In the genomic region with DNA sequence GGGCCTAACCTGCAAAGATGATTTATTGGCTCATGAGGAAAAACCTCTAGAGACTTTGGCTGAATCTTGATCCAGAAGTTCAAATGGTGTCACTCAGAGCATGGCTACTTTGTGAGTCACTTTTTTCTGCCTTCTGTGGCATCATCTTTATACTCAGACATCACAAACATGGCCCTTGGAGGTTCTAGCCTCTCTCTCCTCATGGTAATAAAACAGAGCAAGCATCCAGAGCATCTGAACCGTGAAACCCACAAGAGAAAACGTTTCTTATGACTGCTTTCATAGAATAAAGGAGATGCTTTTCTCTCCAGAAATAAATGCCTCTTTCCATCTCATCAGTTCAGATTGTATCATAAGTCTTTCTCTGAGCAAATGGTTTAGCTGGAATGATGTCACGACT, we compare ENCODE assay signal across 31 cellular contexts.
"Had no signal": no experiment of that assay in that cellular context is flagged by ENCODE, and none has a peak within 500 bp of the region (broad histone marks: within the 10 kb centered on the region; RNA-seq: fewer than 3 reads in every experiment).

No MANE protein-coding gene starts in this region.

- H3K4me3 Mint-ChIP-seq: activated CD4-positive, alpha-beta memory T cell treated with anti-CD3 and anti-CD28 coated beads for 36 hours; activated CD4-positive, alpha-beta T cell treated with anti-CD3 and anti-CD28 coated beads, Interleukin-2, amount 10 ng/mL, durations not matched to agents 24 days and 14 days; activated naive CD4-positive, alpha-beta T cell treated with anti-CD3 and anti-CD28 coated beads for 36 hours; activated naive CD8-positive, alpha-beta T cell treated with anti-CD3 and anti-CD28 coated beads for 36 hours; activated T-helper 1 cell treated with anti-CD3 and anti-CD28 coated beads, Interleukin-12 subunit alpha, Interleukin-12 subunit beta, Interleukin-2, Interleukin-4 antibody, amounts not matched to agents 30 ng/mL and 10 ng/mL and 1 ng/mL, durations not matched to agents 14 hours and 24 hours and 36 hours; immature natural killer cell; naive B cell; nephron progenitor cell; stimulated activated naive B cell treated with anti-CD40 and anti-IgM and Interleukin-4, amounts not matched to agents 10 μg/mL and 1 μg/mL and 100 μg/mL, for 72 hours had no signal

- H3K9me3 Mint-ChIP-seq: activated naive CD8-positive, alpha-beta T cell treated with anti-CD3 and anti-CD28 coated beads for 36 hours; activated T-helper 1 cell treated with anti-CD3 and anti-CD28 coated beads, Interleukin-12 subunit alpha, Interleukin-12 subunit beta, Interleukin-2, Interleukin-4 antibody, amounts not matched to agents 30 ng/mL and 10 ng/mL and 1 ng/mL, durations not matched to agents 14 hours and 24 hours and 36 hours; nephron progenitor cell; stimulated activated naive B cell treated with anti-CD40 and anti-IgM and Interleukin-4, amounts not matched to agents 10 μg/mL and 1 μg/mL and 100 μg/mL, for 72 hours had no signal

- H3K27ac ChIP-seq: ascending aorta, brain microvascular endothelial cell, coronary artery, dorsolateral prefrontal cortex, heart left ventricle, neutrophil, tibial nerve, WERI-Rb-1 had no signal

- H3K27me3 Mint-ChIP-seq: activated CD4-positive, alpha-beta memory T cell treated with anti-CD3 and anti-CD28 coated beads for 36 hours; activated CD4-positive, alpha-beta T cell treated with anti-CD3 and anti-CD28 coated beads, Interleukin-2, amount 10 ng/mL, durations not matched to agents 24 days and 14 days; activated naive CD8-positive, alpha-beta T cell treated with anti-CD3 and anti-CD28 coated beads for 36 hours; stimulated activated naive B cell treated with anti-CD40 and anti-IgM and Interleukin-4, amounts not matched to agents 10 μg/mL and 1 μg/mL and 100 μg/mL, for 72 hours had no signal

- H3K9me3 ChIP-seq: ascending aorta, heart left ventricle, mucosa of descending colon, neutrophil, tibial nerve had no signal

- H3K27ac Mint-ChIP-seq: activated CD4-positive, alpha-beta memory T cell treated with anti-CD3 and anti-CD28 coated beads for 36 hours; activated CD4-positive, alpha-beta T cell treated with anti-CD3 and anti-CD28 coated beads, Interleukin-2, amount 10 ng/mL, durations not matched to agents 24 days and 14 days; activated naive CD4-positive, alpha-beta T cell treated with anti-CD3 and anti-CD28 coated beads for 36 hours; activated naive CD8-positive, alpha-beta T cell treated with anti-CD3 and anti-CD28 coated beads for 36 hours; activated T-helper 1 cell treated with anti-CD3 and anti-CD28 coated beads, Interleukin-12 subunit alpha, Interleukin-12 subunit beta, Interleukin-2, Interleukin-4 antibody, amounts not matched to agents 30 ng/mL and 10 ng/mL and 1 ng/mL, durations not matched to agents 14 hours and 24 hours and 36 hours; immature natural killer cell; nephron progenitor cell; stimulated activated naive B cell treated with anti-CD40 and anti-IgM and Interleukin-4, amounts not matched to agents 10 μg/mL and 1 μg/mL and 100 μg/mL, for 72 hours had no signal

- ATAC-seq: activated CD4-positive, CD25-positive, alpha-beta regulatory T cell treated with anti-CD3 and anti-CD28 coated beads, Interleukin-2, amount 50 U/mL, for 24 hours; heart left ventricle; left ventricle myocardium superior; mucosa of descending colon; sciatic nerve; stimulated activated naive B cell treated with anti-CD40 and anti-IgM and Interleukin-4, amounts not matched to agents 10 μg/mL and 1 μg/mL and 100 μg/mL, for 72 hours had no signal

- H3K27me3 ChIP-seq: ascending aorta, brain microvascular endothelial cell, dorsolateral prefrontal cortex, heart left ventricle, neutrophil had no signal

- H3K4me2 ChIP-seq: smooth muscle cell had no signal

- H3K4me1 Mint-ChIP-seq: activated CD4-positive, alpha-beta T cell treated with anti-CD3 and anti-CD28 coated beads, Interleukin-2, amount 10 ng/mL, durations not matched to agents 24 days and 14 days; activated naive CD8-positive, alpha-beta T cell treated with anti-CD3 and anti-CD28 coated beads for 36 hours; immature natural killer cell; naive B cell; nephron progenitor cell; stimulated activated naive B cell treated with anti-CD40 and anti-IgM and Interleukin-4, amounts not matched to agents 10 μg/mL and 1 μg/mL and 100 μg/mL, for 72 hours had no signal

- H3K4me3 ChIP-seq: ascending aorta, coronary artery, dorsolateral prefrontal cortex, heart left ventricle, mucosa of descending colon, smooth muscle cell, tibial nerve had no signal

- DNase-seq: activated CD4-positive, alpha-beta memory T cell treated with anti-CD3 and anti-CD28 coated beads for 36 hours; activated CD4-positive, alpha-beta T cell treated with anti-CD3 and anti-CD28 coated beads, Interleukin-2, amount 10 ng/mL, durations not matched to agents 24 days and 14 days; activated CD8-positive, alpha-beta memory T cell treated with anti-CD3 and anti-CD28 coated beads, Interleukin-2, amount 50 U/mL, for 4 hours; activated effector memory CD4-positive, alpha-beta T cell treated with anti-CD3 and anti-CD28 coated beads, Interleukin-2, amount 50 U/mL, for 16 hours; activated naive CD4-positive, alpha-beta T cell treated with anti-CD3 and anti-CD28 coated beads for 36 hours; activated naive CD8-positive, alpha-beta T cell treated with anti-CD3 and anti-CD28 coated beads for 36 hours; activated T-cell treated with anti-CD3 and anti-CD28 coated beads, Interleukin-2, amount 50 U/mL, for 1 hour; brain microvascular endothelial cell; dorsolateral prefrontal cortex; effector memory CD4-positive, alpha-beta T cell; erythroblast; heart left ventricle; hypothalamus; immature natural killer cell; left ventricle myocardium superior; mucosa of descending colon; naive B cell; nephron progenitor cell; stimulated activated CD4-positive, alpha-beta T cell treated with anti-CD3 and anti-CD28 coated beads, Interleukin-1b, Interleukin-23, amount 100 ng/mL, for 48 hours; stimulated activated CD4-positive, alpha-beta T cell treated with anti-CD3 and anti-CD28 coated beads, Interleukin-4, amount 100 ng/mL, for 4 hours; stimulated activated CD8-positive, alpha-beta memory T cell treated with anti-CD3 and anti-CD28 coated beads, Interleukin-4, amount 100 ng/mL, for 48 hours; stimulated activated naive B cell treated with anti-CD40 and anti-IgM and Interleukin-4, amounts not matched to agents 10 μg/mL and 1 μg/mL and 100 μg/mL, for 72 hours; WERI-Rb-1 had no signal

- H3K4me1 ChIP-seq: ascending aorta, heart left ventricle, tibial nerve had no signal

- H3K36me3 ChIP-seq: ascending aorta, brain microvascular endothelial cell, heart left ventricle, neutrophil, tibial nerve, WERI-Rb-1 had no signal

- H3K36me3 Mint-ChIP-seq: activated CD4-positive, alpha-beta memory T cell treated with anti-CD3 and anti-CD28 coated beads for 36 hours; activated naive CD8-positive, alpha-beta T cell treated with anti-CD3 and anti-CD28 coated beads for 36 hours; immature natural killer cell; naive B cell; stimulated activated naive B cell treated with anti-CD40 and anti-IgM and Interleukin-4, amounts not matched to agents 10 μg/mL and 1 μg/mL and 100 μg/mL, for 72 hours had no signal
